In genomic region chr2:45607701-45608100, GRCh38 we compare ENCODE assay signal across 1 cellular context.
TF ChIP-seq lines count a peak whose summit lies in the region.

No MANE protein-coding gene starts in this region.

TF ChIP-seq in A549, 52 proteins besides CTCF, POLR2A, EP300 and RAD21 (continued from another document):
- no peak for TF ChIP-seq HOXB13 (CRISPR knock-in tag; IDR thresholded peaks at IDR 0.05; ENCODE audit: low read depth)
- TF ChIP-seq MAFK (IDR thresholded peaks at IDR 0.05; ENCODE audit: partially characterized antibody) = no peak
